ENCODE assay signal across 18 cellular contexts in genomic region chr2:66405473-66405872, GRCh38. TPM values are rescaled to one million over a fixed set of nuclear protein-coding genes. Genes with fewer than 3 reads are reported as not detected.
DNase-seq lines count a peak whose midpoint lies in the region; FAIRE-seq and TF ChIP-seq lines count a peak whose summit lies in the region.
"Had no signal": no experiment of that assay in that cellular context is flagged by ENCODE, and none has a peak within 500 bp of the region (broad histone marks: within the 10 kb centered on the region; RNA-seq: fewer than 3 reads in every experiment).

No MANE protein-coding gene starts in this region.

- no peak overlapping the region for H3K18ac ChIP-seq in neuronal stem cell (ENCODE audit: low read length)

- DNase-seq in HEK293T (ENCODE audit: extremely low spot score) (no peak), astrocyte (ENCODE audit: low read depth) (peak; percentile 4), mesothelial cell of epicardium (ENCODE audit: low spot score in 2 of 2, unreplicated experiment in 2 of 2) (no peak), NOMO-1 (lab: John Stamatoyannopoulos, UW; ENCODE audit: unreplicated experiment in 2 of 2) (no peak), COLO668 (lab: John Stamatoyannopoulos, UW; ENCODE audit: unreplicated experiment) (no peak), neuronal stem cell (ENCODE audit: low spot score) (no peak)
- DNase-seq: Caco-2; CD4-positive, CD25-positive, alpha-beta regulatory T cell; CD8-positive, alpha-beta memory T cell; HCEC 1CT had no signal

- H3K36me3 ChIP-seq in astrocyte (ENCODE audit: insufficient read depth, low read length) (no peaks in the 10 kb centered on the region), neuronal stem cell (replicated peaks in 1 of 2; ENCODE audit: control insufficient read depth in 2 of 2, insufficient read depth in 2 of 2, low read length in 2 of 2) (no peaks in the 10 kb centered on the region)
- H3K36me3 ChIP-seq: BLaER1 treated with 17β-estradiol and CSF1 and Interleukin-3, amounts not matched to agents 10 nM and 100 nM had no signal

- H3K23ac ChIP-seq in neuronal stem cell (ENCODE audit: low read depth, low read length, poor library complexity), result no peak overlapping the region

- no peaks in the 10 kb centered on the region for H3K79me2 ChIP-seq in astrocyte (ENCODE audit: insufficient read depth, low read length)

- H3K9me3 Mint-ChIP-seq in astrocyte (ENCODE audit: unreplicated experiment) (peaks cover 1% of the 10 kb centered on the region), mesothelial cell of epicardium (peaks cover 35% of the 10 kb centered on the region)

- no CpG with 5 or more reads among the region's 4 CpGs for WGBS in neuronal stem cell (ENCODE audit: extremely low coverage in 2 of 2, insufficient read length in 2 of 2, insufficient replicate concordance in 1 of 2), 2 donors

- H2BK120ac ChIP-seq in neuronal stem cell (ENCODE audit: low read depth, low read length), result no peak overlapping the region

- H3K9ac ChIP-seq in astrocyte (ENCODE audit: low read length) (no peak overlapping the region), neuronal stem cell (ENCODE audit: low read depth, low read length, poor library complexity) (no peak overlapping the region)
- H3K9ac ChIP-seq: BLaER1 treated with 17β-estradiol and CSF1 and Interleukin-3, amounts not matched to agents 10 nM and 100 nM had no signal

- no peak overlapping the region for H2BK5ac ChIP-seq in neuronal stem cell (ENCODE audit: low read length)

- no peak for TF ChIP-seq CTCF in astrocyte (IDR thresholded peaks at IDR 0.05; ENCODE audit: insufficient read depth, low read depth, low read length)
- no peak for TF ChIP-seq CTCF in mesothelial cell of epicardium (IDR thresholded peaks at IDR 0.05; ENCODE audit: unreplicated experiment)

- H4K20me1 ChIP-seq in astrocyte (ENCODE audit: insufficient read depth, low read length), result no peaks in the 10 kb centered on the region
- H4K20me1 ChIP-seq: BLaER1 treated with 17β-estradiol and CSF1 and Interleukin-3, amounts not matched to agents 10 nM and 100 nM had no signal

- H3K27me3 ChIP-seq in astrocyte (ENCODE audit: insufficient read depth, low read length), result no peaks in the 10 kb centered on the region
- no peaks in the 10 kb centered on the region for H3K27me3 ChIP-seq in neuronal stem cell (ENCODE audit: control insufficient read depth in 3 of 3, insufficient read depth in 3 of 3, low read depth in 1 of 3, low read length in 3 of 3)
- H3K27me3 ChIP-seq: BLaER1 treated with 17β-estradiol and CSF1 and Interleukin-3, amounts not matched to agents 10 nM and 100 nM had no signal

- H2AFZ ChIP-seq in astrocyte (ENCODE audit: low read depth, low read length), result no peak overlapping the region
- no peak overlapping the region for H2AFZ ChIP-seq in neuronal stem cell (ENCODE audit: low read length)
- H2AFZ ChIP-seq: GM23338 had no signal

- no peak overlapping the region for H4K91ac ChIP-seq in neuronal stem cell (ENCODE audit: low read depth, low read length, poor library complexity)

- no peaks in the 10 kb centered on the region for H3K9me3 ChIP-seq in astrocyte (ENCODE audit: insufficient read depth, low read depth, low read length)
- peaks cover 0 to 2% of the 10 kb centered on the region in 2 donors for H3K9me3 ChIP-seq in neuronal stem cell (replicated peaks in 1 of 2; ENCODE audit: control insufficient read depth in 2 of 2, insufficient read depth in 1 of 2, low read depth in 1 of 2, low read length in 2 of 2)

- POLR2A ChIA-PET in HEK293T (lab: Yijun Ruan, JAX), result interaction anchor here (0.6 kb wide), 1 partner anchor 9 kb away, joined by 3 read pairs; no protein-coding TSS in a partner anchor

- CTCF ChIA-PET in HEK293T (lab: Yijun Ruan, JAX), result no interaction called here

- H3K36me3 Mint-ChIP-seq in astrocyte (ENCODE audit: low read depth, unreplicated experiment) (no peaks in the 10 kb centered on the region), mesothelial cell of epicardium (peaks cover 34% of the 10 kb centered on the region)
- H3K36me3 Mint-ChIP-seq: CD4-positive, CD25-positive, alpha-beta regulatory T cell; CD8-positive, alpha-beta memory T cell had no signal

- H3K27ac ChIP-seq in astrocyte (ENCODE audit: low read depth, low read length) (no peak overlapping the region), neuronal stem cell (replicated peaks; ENCODE audit: low read length) (no peak overlapping the region)
- H3K27ac ChIP-seq: BLaER1 treated with 17β-estradiol and CSF1 and Interleukin-3, amounts not matched to agents 10 nM and 100 nM had no signal

- H3K4me2 ChIP-seq in astrocyte (ENCODE audit: low read length) (no peak overlapping the region), neuronal stem cell (ENCODE audit: insufficient read depth, low read length, poor library complexity, severe bottlenecking) (no peak overlapping the region)
- H3K4me2 ChIP-seq: BLaER1 treated with 17β-estradiol and CSF1 and Interleukin-3, amounts not matched to agents 10 nM and 100 nM; GM23338 had no signal

- H3K4me1 ChIP-seq in astrocyte (ENCODE audit: insufficient read depth, low read length) (no peaks in the 10 kb centered on the region), neuronal stem cell (ENCODE audit: control insufficient read depth in 2 of 2, insufficient read depth in 1 of 2, low read depth in 1 of 2, low read length in 2 of 2) (no peaks in the 10 kb centered on the region)
- H3K4me1 ChIP-seq: BLaER1 treated with 17β-estradiol and CSF1 and Interleukin-3, amounts not matched to agents 10 nM and 100 nM had no signal

- no peak overlapping the region for H3K4ac ChIP-seq in neuronal stem cell (ENCODE audit: low read length)

- no peaks in the 10 kb centered on the region for H3K79me1 ChIP-seq in neuronal stem cell (ENCODE audit: low read depth, low read length)

- H3K4me1 Mint-ChIP-seq in astrocyte (ENCODE audit: low read depth, unreplicated experiment) (no peaks in the 10 kb centered on the region), mesothelial cell of epicardium (peaks cover 17% of the 10 kb centered on the region)
- H3K4me1 Mint-ChIP-seq: B cell; CD4-positive, CD25-positive, alpha-beta regulatory T cell; CD8-positive, alpha-beta memory T cell; GM23338 had no signal

- H2BK12ac ChIP-seq in neuronal stem cell (ENCODE audit: low read length), result no peak overlapping the region

- H3K4me3 ChIP-seq in astrocyte (ENCODE audit: insufficient read depth, low read depth, low read length) (no peak overlapping the region), neuronal stem cell (ENCODE audit: low read length in 2 of 2) (no peak overlapping the region)
- H3K4me3 ChIP-seq: BLaER1 treated with 17β-estradiol and CSF1 and Interleukin-3, amounts not matched to agents 10 nM and 100 nM; GM23338 had no signal

- no peak overlapping the region for H3K14ac ChIP-seq in neuronal stem cell (ENCODE audit: low read length)

- H3K4me3 Mint-ChIP-seq in astrocyte (ENCODE audit: unreplicated experiment) (no peak overlapping the region), mesothelial cell of epicardium (no peak overlapping the region)
- H3K4me3 Mint-ChIP-seq: B cell; CD4-positive, CD25-positive, alpha-beta regulatory T cell; CD8-positive, alpha-beta memory T cell; GM23338 had no signal

- no peaks in the 10 kb centered on the region for H3K27me3 Mint-ChIP-seq in astrocyte (ENCODE audit: low read depth, unreplicated experiment)
- H3K27me3 Mint-ChIP-seq in mesothelial cell of epicardium (ENCODE audit: low read depth), result no peaks in the 10 kb centered on the region
- H3K27me3 Mint-ChIP-seq: CD4-positive, CD25-positive, alpha-beta regulatory T cell; CD8-positive, alpha-beta memory T cell had no signal

- no peak overlapping the region for H2AK5ac ChIP-seq in neuronal stem cell (ENCODE audit: low read depth, low read length)

- no peak overlapping the region for H2BK15ac ChIP-seq in neuronal stem cell (ENCODE audit: low read length)

- no peak overlapping the region for H4K8ac ChIP-seq in neuronal stem cell (ENCODE audit: low read depth, low read length)

- no peak overlapping the region for H3K27ac Mint-ChIP-seq in astrocyte (ENCODE audit: unreplicated experiment)
- H3K27ac Mint-ChIP-seq in mesothelial cell of epicardium, result peak overlapping the region; percentile 85
- H3K27ac Mint-ChIP-seq: B cell; CD4-positive, CD25-positive, alpha-beta regulatory T cell; CD8-positive, alpha-beta memory T cell; GM23338 had no signal

- no peak for FAIRE-seq in astrocyte (lab: Jason Lieb, UNC)
- FAIRE-seq: D721Med, G401.6, GM12891, GM19239, H54 had no signal

TF ChIP-seq in HEK293T, 16 proteins besides CTCF, POLR2A, EP300 and RAD21:
- TF ChIP-seq ZNF384 (IDR thresholded peaks at IDR 0.05) (peak; percentile 48; the same call in 1 of the 2 replicates), PKNOX1 (IDR thresholded peaks at IDR 0.05) (peak; percentile 83), FOXA1 (IDR thresholded peaks at IDR 0.05) (no peak)

RNA-seq across cellular contexts. Expression of gene MEIS1, which starts 29.5 kb away (rescaled TPM):
- total RNA-seq in astrocyte, result 3.4 and 5.2 TPM in 2 replicates
- total RNA-seq in mesothelial cell of epicardium, result 305 to 324 TPM (median 317 TPM) in 3 replicates
- 7.8 TPM for polyA plus RNA-seq in neuronal stem cell (2013, experiment 1 of 2)
- polyA plus RNA-seq in neuronal stem cell (2013, experiment 2 of 2), result 8.8 TPM
- total RNA-seq: B cell; CD8-positive, alpha-beta memory T cell had no signal
- polyA plus RNA-seq: CD4-positive, CD25-positive, alpha-beta regulatory T cell; CD8-positive, alpha-beta memory T cell had no signal

Comparison
In these comparisons a context has a peak if more than half of its experiments do, and no peak if none do; other contexts are left out.
1. RNA of gene MEIS1, which starts 29.5 kb away (total RNA-seq): 305 to 324 TPM in mesothelial cell of epicardium; 3.4 to 5.2 TPM in astrocyte; every median in the first group is over 10 times any median in the second.